Comparison of ENCODE assay signal across 24 cellular contexts in genomic region chr15:65115086-65115485, GRCh38. TPM values are rescaled to one million over a fixed set of nuclear protein-coding genes. Genes with fewer than 3 reads are reported as not detected.
A peak's percentile ranks its signal among the peaks of the same experiment; 100 is the strongest.
DNase-seq lines count a peak whose midpoint lies in the region; ATAC-seq and TF ChIP-seq lines count a peak whose summit lies in the region.
"Had no signal": no experiment of that assay in that cellular context is flagged by ENCODE, and none has a peak within 500 bp of the region (broad histone marks: within the 10 kb centered on the region; RNA-seq: fewer than 3 reads in every experiment).

Gene UBAP1L, minus strand, starts transcription at chr15:65115200. Its CDS starts 8,985 bp downstream, at chr15:65106215.

- H3K9me3 ChIP-seq in HEK293 (ENCODE audit: control insufficient read depth, insufficient read depth, low read depth, low read length), result no peaks in the 10 kb centered on the region
- no peaks in the 10 kb centered on the region for H3K9me3 ChIP-seq in SJCRH30 (replicated peaks)
- H3K9me3 ChIP-seq in naive thymus-derived CD4-positive, alpha-beta T cell (ENCODE audit: control insufficient read depth in 2 of 3, low read length in 3 of 3), result no peaks in the 10 kb centered on the region

- H3K27ac Mint-ChIP-seq in naive thymus-derived CD4-positive, alpha-beta T cell, result peak within 1 kb of the TSS in 2 of 9 donors; percentile 7 to 32
- no peak within 1 kb of the TSS for H3K27ac Mint-ChIP-seq in activated CD8-positive, alpha-beta memory T cell treated with anti-CD3 and anti-CD28 coated beads, Interleukin-2, amount 10 ng/mL, durations not matched to agents 7 days and 5 days
- H3K27ac Mint-ChIP-seq: activated CD4-positive, alpha-beta T cell treated with anti-CD3 and anti-CD28 coated beads for 36 hours; activated naive CD8-positive, alpha-beta T cell; activated T-helper 1 cell treated with anti-CD3 and anti-CD28 coated beads, Interleukin-12 subunit alpha, Interleukin-12 subunit beta, Interleukin-2, Interleukin-4 antibody, amounts not matched to agents 30 ng/mL and 10 ng/mL and 1 ng/mL, durations not matched to agents 14 hours and 24 hours and 36 hours; CD4-positive, alpha-beta T cell; endodermal cell; memory B cell; type B pancreatic cell had no signal

- H3K4me2 ChIP-seq in mesendoderm (ENCODE audit: low read length), result no peak within 1 kb of the TSS

- H3K27ac ChIP-seq in HEK293 (ENCODE audit: extremely low read depth, low read depth, low read length), result no peak within 1 kb of the TSS
- H3K27ac ChIP-seq in SJCRH30, result peak within 1 kb of the TSS; percentile 42
- no peak within 1 kb of the TSS for H3K27ac ChIP-seq in naive thymus-derived CD4-positive, alpha-beta T cell (ENCODE audit: low read depth, low read length)
- no peak within 1 kb of the TSS for H3K27ac ChIP-seq in caudate nucleus (ENCODE audit: low read depth, low read length)
- no peak within 1 kb of the TSS for H3K27ac ChIP-seq in mesendoderm (ENCODE audit: low read depth, low read length)
- H3K27ac ChIP-seq: parathyroid adenoma had no signal

- no peaks in the 10 kb centered on the region for H3K9me3 Mint-ChIP-seq in naive thymus-derived CD4-positive, alpha-beta T cell
- no peaks in the 10 kb centered on the region for H3K9me3 Mint-ChIP-seq in activated CD8-positive, alpha-beta memory T cell treated with anti-CD3 and anti-CD28 coated beads, Interleukin-2, amount 10 ng/mL, durations not matched to agents 7 days and 5 days (ENCODE audit: low read depth)
- H3K9me3 Mint-ChIP-seq: activated T-helper 1 cell treated with anti-CD3 and anti-CD28 coated beads, Interleukin-12 subunit alpha, Interleukin-12 subunit beta, Interleukin-2, Interleukin-4 antibody, amounts not matched to agents 30 ng/mL and 10 ng/mL and 1 ng/mL, durations not matched to agents 14 hours and 24 hours and 36 hours; CD4-positive, alpha-beta T cell; endodermal cell; memory B cell; natural killer cell; type B pancreatic cell had no signal

- no peaks in the 10 kb centered on the region for H3K27me3 Mint-ChIP-seq in naive thymus-derived CD4-positive, alpha-beta T cell
- H3K27me3 Mint-ChIP-seq in activated CD8-positive, alpha-beta memory T cell treated with anti-CD3 and anti-CD28 coated beads, Interleukin-2, amount 10 ng/mL, durations not matched to agents 7 days and 5 days, result no peaks in the 10 kb centered on the region
- H3K27me3 Mint-ChIP-seq: activated CD4-positive, alpha-beta T cell treated with anti-CD3 and anti-CD28 coated beads for 36 hours; activated naive CD8-positive, alpha-beta T cell; CD4-positive, alpha-beta T cell; memory B cell; type B pancreatic cell had no signal

- no peak for TF ChIP-seq CTCF in HEK293 (tag by site-specific recombination; IDR thresholded peaks at IDR 0.05)

- no peak within 1 kb of the TSS for H2BK5ac ChIP-seq in mesendoderm (ENCODE audit: low read length)

- H4K5ac ChIP-seq in mesendoderm (ENCODE audit: low read length), result no peak within 1 kb of the TSS

- H3K18ac ChIP-seq in mesendoderm (ENCODE audit: low read length), result no peak within 1 kb of the TSS

- no peak within 1 kb of the TSS for H3K4me3 ChIP-seq in HEK293 (ENCODE audit: low read depth, low read length)
- H3K4me3 ChIP-seq in SJCRH30, result no peak within 1 kb of the TSS
- H3K4me3 ChIP-seq in naive thymus-derived CD4-positive, alpha-beta T cell (ENCODE audit: low read length), result no peak within 1 kb of the TSS
- H3K4me3 ChIP-seq in mesendoderm (ENCODE audit: low read length), result no peak within 1 kb of the TSS

- CTCF ChIA-PET in HEK293 (lab: Yijun Ruan, JAX), result interaction anchor here (0.7 to 1.5 kb wide), 3 partner anchors 10 to 60 kb away, joined by 3 to 8 read pairs (median 5); no protein-coding TSS in a partner anchor
- CTCF ChIA-PET in naive thymus-derived CD4-positive, alpha-beta T cell (lab: Charles Lee), result no interaction called here
- CTCF ChIA-PET in activated CD8-positive, alpha-beta memory T cell treated with anti-CD3 and anti-CD28 coated beads, Interleukin-2, amount 10 ng/mL, durations not matched to agents 7 days and 5 days (lab: Charles Lee), result interaction anchor here (1.0 to 1.9 kb wide), 4 partner anchors 12 to 60 kb away, joined by 3 to 7 read pairs (median 4); no protein-coding TSS in a partner anchor

- peaks cover 14 to 55% (median 29%) of the 10 kb centered on the region in 5 donors for H3K36me3 Mint-ChIP-seq in naive thymus-derived CD4-positive, alpha-beta T cell
- H3K36me3 Mint-ChIP-seq in activated CD8-positive, alpha-beta memory T cell treated with anti-CD3 and anti-CD28 coated beads, Interleukin-2, amount 10 ng/mL, durations not matched to agents 7 days and 5 days, result peaks cover 27% of the 10 kb centered on the region
- H3K36me3 Mint-ChIP-seq: natural killer cell had no signal

- no peak within 1 kb of the TSS for H3K56ac ChIP-seq in mesendoderm (ENCODE audit: low read length)

- H3K36me3 ChIP-seq in HEK293 (ENCODE audit: control insufficient read depth in 2 of 2, insufficient read depth in 1 of 2, low read length in 2 of 2) (peaks cover 15 to 52% of the 10 kb centered on the region in 2 experiments), SJCRH30 (peaks cover 26% of the 10 kb centered on the region), mesendoderm (ENCODE audit: control insufficient read depth, insufficient read depth, low read length) (peaks cover 1% of the 10 kb centered on the region)
- H3K36me3 ChIP-seq in naive thymus-derived CD4-positive, alpha-beta T cell (ENCODE audit: control insufficient read depth in 2 of 3, insufficient read depth in 3 of 3, low read length in 3 of 3), result peaks cover 8 to 68% (median 16%) of the 10 kb centered on the region in 3 experiments

- DNase-seq in COLO829 (ENCODE audit: low spot score) (peak; percentile 28), SJCRH30 (peak in 1 of 2 experiments; percentile 57), caudate nucleus (lab: John Stamatoyannopoulos, UW) (no peak), DMS79 (lab: John Stamatoyannopoulos, UW) (no peak), mesendoderm (no peak)
- no peak for DNase-seq in naive thymus-derived CD4-positive, alpha-beta T cell
- no peak for DNase-seq in activated CD8-positive, alpha-beta memory T cell treated with anti-CD3 and anti-CD28 coated beads, Interleukin-2, amount 10 ng/mL, durations not matched to agents 7 days and 5 days
- DNase-seq: activated CD4-positive, alpha-beta T cell treated with anti-CD3 and anti-CD28 coated beads for 36 hours; CD4-positive, alpha-beta T cell; DND-41; endodermal cell; glutamatergic neuron; H7; natural killer cell; NCI-H1048; stimulated activated CD4-positive, alpha-beta T cell treated with anti-CD3 and anti-CD28 coated beads, Interleukin-2, amount 100 ng/mL, for 24 hours; stimulated activated naive CD8-positive, alpha-beta T cell treated with anti-CD3 and anti-CD28 coated beads, Interleukin-15, Interleukin-2, amounts not matched to agents 100 U/mL and 50 U/mL, for 24 hours had no signal

- no peaks in the 10 kb centered on the region for H3K79me2 ChIP-seq in mesendoderm (ENCODE audit: control insufficient read depth, insufficient read depth, low read length)

- no peak within 1 kb of the TSS for H2AK5ac ChIP-seq in mesendoderm (ENCODE audit: low read length)

- no peak within 1 kb of the TSS for H2BK15ac ChIP-seq in mesendoderm (replicated peaks; ENCODE audit: low read depth)

- H3K79me1 ChIP-seq in mesendoderm (ENCODE audit: low read length), result no peaks in the 10 kb centered on the region

- no peak within 1 kb of the TSS for H2BK120ac ChIP-seq in mesendoderm (ENCODE audit: low read depth, low read length)

- H3K27me3 ChIP-seq in SJCRH30, result no peaks in the 10 kb centered on the region
- H3K27me3 ChIP-seq in naive thymus-derived CD4-positive, alpha-beta T cell (ENCODE audit: control insufficient read depth in 2 of 2, insufficient read depth in 2 of 2, low read length in 2 of 2), result no peaks in the 10 kb centered on the region
- no peaks in the 10 kb centered on the region for H3K27me3 ChIP-seq in mesendoderm (ENCODE audit: insufficient read depth, low read length, poor library complexity)

- H3K23ac ChIP-seq in mesendoderm (ENCODE audit: low read length), result no peak within 1 kb of the TSS

- POLR2A ChIA-PET in HEK293 (lab: Yijun Ruan, JAX), result interaction anchor here (1.1 to 1.3 kb wide), 2 partner anchors 19 to 70 kb away, joined by 3 read pairs; partner anchors contain the start of gene PDCD7
- POLR2A ChIA-PET in naive thymus-derived CD4-positive, alpha-beta T cell (lab: Charles Lee), result interaction anchor here (0.6 kb wide), 1 partner anchor 12 kb away, joined by 5 read pairs; no protein-coding TSS in a partner anchor

- H4K8ac ChIP-seq in mesendoderm (ENCODE audit: low read depth, low read length), result no peak within 1 kb of the TSS

- no peak within 1 kb of the TSS for H3K9ac ChIP-seq in mesendoderm (ENCODE audit: low read length)
- H3K9ac ChIP-seq: parathyroid adenoma had no signal

- 100% methylated on average over 1 of the region's 2 CpGs for WGBS in mesendoderm (ENCODE audit: extremely low coverage, insufficient coverage, low lambda C conversion rate)

- peaks cover 0 to 6% (median 0%) of the 10 kb centered on the region in 7 donors for H3K4me1 Mint-ChIP-seq in naive thymus-derived CD4-positive, alpha-beta T cell
- H3K4me1 Mint-ChIP-seq in activated CD8-positive, alpha-beta memory T cell treated with anti-CD3 and anti-CD28 coated beads, Interleukin-2, amount 10 ng/mL, durations not matched to agents 7 days and 5 days, result peaks cover 6% of the 10 kb centered on the region
- H3K4me1 Mint-ChIP-seq: activated CD4-positive, alpha-beta T cell treated with anti-CD3 and anti-CD28 coated beads for 36 hours; memory B cell had no signal

- ATAC-seq in naive thymus-derived CD4-positive, alpha-beta T cell, result no peak
- no peak for ATAC-seq in activated CD8-positive, alpha-beta memory T cell treated with anti-CD3 and anti-CD28 coated beads, Interleukin-2, amount 10 ng/mL, durations not matched to agents 7 days and 5 days
- ATAC-seq: activated CD4-positive, alpha-beta T cell treated with anti-CD3 and anti-CD28 coated beads for 36 hours; natural killer cell; Right ventricle myocardium inferior; stimulated activated naive CD8-positive, alpha-beta T cell treated with anti-CD3 and anti-CD28 coated beads, Interleukin-15, Interleukin-2, amounts not matched to agents 100 U/mL and 50 U/mL, for 24 hours had no signal

- 0 out of 2 replicates have a peak, but pooled peaks cover 2% of the 10 kb centered on the region for H3K4me1 ChIP-seq in HEK293 (ENCODE audit: control insufficient read depth, insufficient read depth, low read length)
- peaks cover 32% of the 10 kb centered on the region for H3K4me1 ChIP-seq in SJCRH30
- no peaks in the 10 kb centered on the region for H3K4me1 ChIP-seq in naive thymus-derived CD4-positive, alpha-beta T cell (ENCODE audit: control insufficient read depth in 2 of 2, insufficient read depth in 2 of 2, low read length in 2 of 2)
- H3K4me1 ChIP-seq in mesendoderm (ENCODE audit: control insufficient read depth, low read depth, low read length), result peaks cover 2% of the 10 kb centered on the region
- H3K4me1 ChIP-seq: parathyroid adenoma had no signal

- H3K4me3 Mint-ChIP-seq in naive thymus-derived CD4-positive, alpha-beta T cell, result no peak within 1 kb of the TSS
- no peak within 1 kb of the TSS for H3K4me3 Mint-ChIP-seq in activated CD8-positive, alpha-beta memory T cell treated with anti-CD3 and anti-CD28 coated beads, Interleukin-2, amount 10 ng/mL, durations not matched to agents 7 days and 5 days
- H3K4me3 Mint-ChIP-seq: activated CD4-positive, alpha-beta T cell treated with anti-CD3 and anti-CD28 coated beads for 36 hours; activated naive CD8-positive, alpha-beta T cell; activated T-helper 1 cell treated with anti-CD3 and anti-CD28 coated beads, Interleukin-12 subunit alpha, Interleukin-12 subunit beta, Interleukin-2, Interleukin-4 antibody, amounts not matched to agents 30 ng/mL and 10 ng/mL and 1 ng/mL, durations not matched to agents 14 hours and 24 hours and 36 hours; CD4-positive, alpha-beta T cell; endodermal cell; memory B cell; natural killer cell; type B pancreatic cell had no signal

- intact Hi-C loops in naive thymus-derived CD4-positive, alpha-beta T cell (cut with micrococcal nuclease), result no loop called here

- H3K4ac ChIP-seq in mesendoderm (ENCODE audit: low read depth, low read length), result no peak within 1 kb of the TSS

RNA-seq across cellular contexts. Expression of gene UBAP1L, which starts in this region (rescaled TPM):
- total RNA-seq in SJCRH30 (2014; rRNA removed; shearing (Covaris generic)), result 0.59 and 0.73 TPM in 2 replicates
- 10 to 100 TPM in 4 of 5 experiments, 1 to 10 TPM in 1; 6.4 to 17.1 (median 13.5) TPM for total RNA-seq in naive thymus-derived CD4-positive, alpha-beta T cell
- under 1 TPM; 0.09 to 0.20 TPM for polyA plus RNA-seq in naive thymus-derived CD4-positive, alpha-beta T cell
- total RNA-seq in activated CD8-positive, alpha-beta memory T cell treated with anti-CD3 and anti-CD28 coated beads, Interleukin-2, amount 10 ng/mL, durations not matched to agents 7 days and 5 days, result 1 to 10 TPM; 3.3 to 4.7 TPM
- 0.45 TPM for polyA plus RNA-seq in mesendoderm (2013, experiment 1 of 2)
- 0.41 TPM for polyA plus RNA-seq in mesendoderm (2013, experiment 2 of 2)
